ENCODE assay signal across 18 cellular contexts in the genomic region with DNA sequence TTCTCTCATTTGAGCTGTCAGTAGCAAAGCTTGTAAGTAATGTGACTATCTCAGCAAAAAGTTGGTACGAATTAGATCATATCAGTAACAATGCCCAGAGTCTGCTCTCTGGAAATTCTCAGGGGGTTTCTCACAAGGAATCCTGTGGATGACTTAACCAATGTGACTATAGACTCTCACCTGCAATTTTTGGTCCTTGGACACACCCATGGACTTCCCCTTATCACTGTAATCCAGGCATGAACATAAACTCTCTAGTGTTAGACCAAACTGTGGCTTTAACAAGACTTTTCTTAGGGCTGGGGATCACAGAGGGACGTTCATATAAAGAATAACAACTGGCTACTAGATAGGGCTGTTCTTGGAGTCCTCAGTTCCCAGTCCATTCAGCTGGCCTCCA.
"Had no signal": no experiment of that assay in that cellular context is flagged by ENCODE, and none has a peak within 500 bp of the region (broad histone marks: within the 10 kb centered on the region; RNA-seq: fewer than 3 reads in every experiment).

No MANE protein-coding gene starts in this region.

- H3K27ac Mint-ChIP-seq: activated CD8-positive, alpha-beta memory T cell treated with anti-CD3 and anti-CD28 coated beads, Interleukin-2, amount 10 ng/mL, durations not matched to agents 7 days and 5 days; activated T-helper 1 cell treated with anti-CD3 and anti-CD28 coated beads, Interleukin-12 subunit alpha, Interleukin-12 subunit beta, Interleukin-2, Interleukin-4 antibody, amounts not matched to agents 30 ng/mL and 10 ng/mL and 1 ng/mL, durations not matched to agents 14 hours and 24 hours and 36 hours; endodermal cell; T-cell had no signal

- H3K27me3 Mint-ChIP-seq: central memory CD8-positive, alpha-beta T cell; T-cell had no signal

- DNase-seq: activated CD4-positive, alpha-beta T cell treated with anti-CD3 and anti-CD28 coated beads, Interleukin-2, amount 50 U/mL, for 1 hour; activated CD8-positive, alpha-beta memory T cell treated with anti-CD3 and anti-CD28 coated beads, Interleukin-2, amount 10 ng/mL, durations not matched to agents 7 days and 5 days; activated naive CD4-positive, alpha-beta T cell treated with Interleukin-2 at 50 U/mL for 16 hours; colonic mucosa; endodermal cell; foreskin melanocyte; glutamatergic neuron; hippocampal formation; lower lobe of right lung; midbrain; stimulated activated CD4-positive, alpha-beta T cell treated with anti-CD3 and anti-CD28 coated beads, Interleukin-2, amount 100 ng/mL, for 24 hours; stimulated activated naive CD4-positive, alpha-beta T cell treated with Interleukin-2 at 50 U/mL for 16 hours; T-cell; transverse colon; uterus had no signal

- H3K4me3 Mint-ChIP-seq: activated CD8-positive, alpha-beta memory T cell treated with anti-CD3 and anti-CD28 coated beads, Interleukin-2, amount 10 ng/mL, durations not matched to agents 7 days and 5 days; activated T-helper 1 cell treated with anti-CD3 and anti-CD28 coated beads, Interleukin-12 subunit alpha, Interleukin-12 subunit beta, Interleukin-2, Interleukin-4 antibody, amounts not matched to agents 30 ng/mL and 10 ng/mL and 1 ng/mL, durations not matched to agents 14 hours and 24 hours and 36 hours; central memory CD8-positive, alpha-beta T cell; endodermal cell; neural crest cell; T-cell had no signal

- H3K4me1 Mint-ChIP-seq: endodermal cell, neural crest cell had no signal

- ATAC-seq: activated CD8-positive, alpha-beta memory T cell treated with anti-CD3 and anti-CD28 coated beads, Interleukin-2, amount 10 ng/mL, durations not matched to agents 7 days and 5 days; lower lobe of right lung; T-cell had no signal
